ENCODE assay signal across 36 cellular contexts in the genomic region with DNA sequence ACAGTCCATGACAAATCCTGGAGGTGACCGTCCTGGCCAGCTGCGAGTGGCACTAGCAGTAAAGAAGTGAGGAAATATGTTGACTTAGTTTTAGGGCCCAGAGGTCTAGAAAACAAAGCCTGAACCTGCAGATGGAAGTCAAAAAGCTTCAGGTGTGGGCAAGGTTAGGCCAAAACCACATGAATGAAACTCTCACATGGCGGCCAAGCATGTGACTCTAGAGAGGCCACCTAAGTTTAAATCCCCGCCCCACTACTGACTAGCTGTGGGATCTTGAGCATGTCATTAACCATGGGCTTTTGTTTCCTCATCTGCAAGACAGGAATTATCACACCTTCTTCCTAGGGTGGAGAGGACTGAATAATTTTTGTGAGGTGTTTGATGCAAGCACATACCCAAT.
"Had no signal": no experiment of that assay in that cellular context is flagged by ENCODE, and none has a peak within 500 bp of the region (broad histone marks: within the 10 kb centered on the region; RNA-seq: fewer than 3 reads in every experiment).

No MANE protein-coding gene starts in this region.

- H3K27me3 Mint-ChIP-seq: activated B cell treated with CpG ODN at 0.5 μM for 24 hours; activated CD4-positive, alpha-beta T cell treated with anti-CD3 and anti-CD28 coated beads, Interleukin-2, amount 10 ng/mL, durations not matched to agents 24 days and 14 days had no signal

- H3K36me3 ChIP-seq: adrenal gland, brain microvascular endothelial cell, breast epithelium had no signal

- H3K27me3 ChIP-seq: adrenal gland, body of pancreas, brain microvascular endothelial cell, breast epithelium had no signal

- H3K27ac Mint-ChIP-seq: activated B cell treated with CpG ODN at 0.5 μM for 24 hours; activated CD4-positive, alpha-beta memory T cell treated with anti-CD3 and anti-CD28 coated beads for 36 hours; activated CD4-positive, alpha-beta T cell treated with anti-CD3 and anti-CD28 coated beads, Interleukin-2, amount 10 ng/mL, durations not matched to agents 24 days and 14 days; activated CD8-positive, alpha-beta T cell treated with anti-CD3 and anti-CD28 coated beads for 36 hours; activated naive CD4-positive, alpha-beta T cell treated with anti-CD3 and anti-CD28 coated beads for 36 hours; activated naive CD4-positive, alpha-beta T cell treated with anti-CD3 and anti-CD28 coated beads, Interleukin-2, amount 50 U/mL, for 72 hours; activated naive CD8-positive, alpha-beta T cell treated with anti-CD3 and anti-CD28 coated beads for 36 hours; activated T-cell treated with anti-CD3 and anti-CD28 coated beads, Interleukin-2, amount 50 U/mL, for 72 hours; activated T-helper 1 cell treated with anti-CD3 and anti-CD28 coated beads, Interleukin-12 subunit alpha, Interleukin-12 subunit beta, Interleukin-2, Interleukin-4 antibody, amounts not matched to agents 30 ng/mL and 10 ng/mL and 1 ng/mL, durations not matched to agents 14 hours and 24 hours and 36 hours; activated T-helper 17 cell treated with anti-CD3 and anti-CD28 coated beads, Interleukin-2, amount 50 U/mL, for 72 hours; T-helper 1 cell treated with Interleukin-12 subunit alpha and Interleukin-12 subunit beta and Interleukin-4 antibody, amounts not matched to agents 30 μg/mL and 1 μg/mL, for 36 hours; T-helper 2 cell treated with Interferon-gamma antibody and Interleukin-4, amounts not matched to agents 5 μg/mL and 100 μg/mL, for 36 hours had no signal

- H3K27ac ChIP-seq: adrenal gland, body of pancreas, brain microvascular endothelial cell, breast epithelium, VCaP had no signal

- H3K4me3 Mint-ChIP-seq: activated B cell treated with CpG ODN at 0.5 μM for 24 hours; activated CD4-positive, alpha-beta memory T cell treated with anti-CD3 and anti-CD28 coated beads for 36 hours; activated CD4-positive, alpha-beta T cell treated with anti-CD3 and anti-CD28 coated beads, Interleukin-2, amount 10 ng/mL, durations not matched to agents 24 days and 14 days; activated CD8-positive, alpha-beta T cell treated with anti-CD3 and anti-CD28 coated beads for 36 hours; activated naive CD4-positive, alpha-beta T cell treated with anti-CD3 and anti-CD28 coated beads for 36 hours; activated naive CD8-positive, alpha-beta T cell treated with anti-CD3 and anti-CD28 coated beads for 36 hours; activated T-cell treated with anti-CD3 and anti-CD28 coated beads, Interleukin-2, amount 50 U/mL, for 4 hours; activated T-cell treated with anti-CD3 and anti-CD28 coated beads, Interleukin-2, amount 50 U/mL, for 72 hours; activated T-helper 1 cell treated with anti-CD3 and anti-CD28 coated beads, Interleukin-12 subunit alpha, Interleukin-12 subunit beta, Interleukin-2, Interleukin-4 antibody, amounts not matched to agents 30 ng/mL and 10 ng/mL and 1 ng/mL, durations not matched to agents 14 hours and 24 hours and 36 hours; activated T-helper 17 cell treated with anti-CD3 and anti-CD28 coated beads, Interleukin-2, amount 50 U/mL, for 72 hours; central memory CD8-positive, alpha-beta T cell; T-helper 1 cell treated with Interleukin-12 subunit alpha and Interleukin-12 subunit beta and Interleukin-4 antibody, amounts not matched to agents 30 μg/mL and 1 μg/mL, for 36 hours; T-helper 2 cell treated with Interferon-gamma antibody and Interleukin-4, amounts not matched to agents 5 μg/mL and 100 μg/mL, for 36 hours had no signal

- H3K4me1 ChIP-seq: adrenal gland, body of pancreas, breast epithelium had no signal

- DNase-seq: activated B cell treated with CpG ODN at 0.5 μM for 24 hours; activated CD4-positive, alpha-beta memory T cell treated with anti-CD3 and anti-CD28 coated beads for 36 hours; activated CD4-positive, alpha-beta T cell treated with anti-CD3 and anti-CD28 coated beads for 4 hours; activated CD4-positive, alpha-beta T cell treated with anti-CD3 and anti-CD28 coated beads, Interleukin-2, amount 10 ng/mL, durations not matched to agents 24 days and 14 days; activated CD4-positive, alpha-beta T cell treated with anti-CD3 and anti-CD28 coated beads, Interleukin-2, amount 50 U/mL, for 1 hour; activated CD4-positive, alpha-beta T cell treated with anti-CD3 and anti-CD28 coated beads, Interleukin-2, amount 50 U/mL, for 4 hours; activated CD4-positive, CD25-positive, alpha-beta regulatory T cell treated with anti-CD3 and anti-CD28 coated beads, Interleukin-2, amount 50 U/mL, for 72 hours; activated CD8-positive, alpha-beta memory T cell treated with anti-CD3 and anti-CD28 coated beads, Interleukin-2, amount 50 U/mL, for 4 hours; activated CD8-positive, alpha-beta T cell treated with anti-CD3 and anti-CD28 coated beads for 36 hours; activated effector memory CD4-positive, alpha-beta T cell treated with anti-CD3 and anti-CD28 coated beads, Interleukin-2, amount 50 U/mL, for 16 hours; activated gamma-delta T cell treated with Interleukin-2 at 50 U/mL for 16 hours; activated naive CD4-positive, alpha-beta T cell; activated naive CD4-positive, alpha-beta T cell treated with anti-CD3 and anti-CD28 coated beads for 36 hours; activated naive CD4-positive, alpha-beta T cell treated with anti-CD3 and anti-CD28 coated beads, Interleukin-2, amount 50 U/mL, for 16 hours; activated naive CD8-positive, alpha-beta T cell treated with anti-CD3 and anti-CD28 coated beads for 36 hours; activated T-cell treated with anti-CD3 and anti-CD28 coated beads for 4 hours; activated T-cell treated with anti-CD3 and anti-CD28 coated beads, Interleukin-2, amount 50 U/mL, for 1 hour; activated T-cell treated with anti-CD3 and anti-CD28 coated beads, Interleukin-2, amount 50 U/mL, for 4 hours; activated T-cell treated with anti-CD3 and anti-CD28 coated beads, Interleukin-2, amount 50 U/mL, for 72 hours; adrenal gland; amniotic stem cell; aorta; body of pancreas; brain microvascular endothelial cell; cerebellar nuclear complex; T-helper 1 cell; T-helper 2 cell; T-helper 9 cell had no signal

- H3K9me3 ChIP-seq: adrenal gland, body of pancreas had no signal

- H3K4me1 Mint-ChIP-seq: activated B cell treated with CpG ODN at 0.5 μM for 24 hours; activated CD4-positive, alpha-beta T cell treated with anti-CD3 and anti-CD28 coated beads, Interleukin-2, amount 10 ng/mL, durations not matched to agents 24 days and 14 days; activated naive CD8-positive, alpha-beta T cell treated with anti-CD3 and anti-CD28 coated beads for 36 hours; activated T-helper 17 cell treated with anti-CD3 and anti-CD28 coated beads, Interleukin-2, amount 50 U/mL, for 72 hours; central memory CD8-positive, alpha-beta T cell had no signal

- H3K36me3 Mint-ChIP-seq: activated CD4-positive, alpha-beta memory T cell treated with anti-CD3 and anti-CD28 coated beads for 36 hours; activated naive CD4-positive, alpha-beta T cell treated with anti-CD3 and anti-CD28 coated beads, Interleukin-2, amount 50 U/mL, for 72 hours; activated naive CD8-positive, alpha-beta T cell treated with anti-CD3 and anti-CD28 coated beads for 36 hours had no signal

- H3K9me3 Mint-ChIP-seq: activated CD4-positive, alpha-beta T cell treated with anti-CD3 and anti-CD28 coated beads, Interleukin-2, amount 10 ng/mL, durations not matched to agents 24 days and 14 days; T-helper 2 cell treated with Interferon-gamma antibody and Interleukin-4, amounts not matched to agents 5 μg/mL and 100 μg/mL, for 36 hours had no signal

- H3K4me3 ChIP-seq: adrenal gland, body of pancreas, breast epithelium had no signal
